ENCODE assay signal across 15 cellular contexts in the genomic region with DNA sequence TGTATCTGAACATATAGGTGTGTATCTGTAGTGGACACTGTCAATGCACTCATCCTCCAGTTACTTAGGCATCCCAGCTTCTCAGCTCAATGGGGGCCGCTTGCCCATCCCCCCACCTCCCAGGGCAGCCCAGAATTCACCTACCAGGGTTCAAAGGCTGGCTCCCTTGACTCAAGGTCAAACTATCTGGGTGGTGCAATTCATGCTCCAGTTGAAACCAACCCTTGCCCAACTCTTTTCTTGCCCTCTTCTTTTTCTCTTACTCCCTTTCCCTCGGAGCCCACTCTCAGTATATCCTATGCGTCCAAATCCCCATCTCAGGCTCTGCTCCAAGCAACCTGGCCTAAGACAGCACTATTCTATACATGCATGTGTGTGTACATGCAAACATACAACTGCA.
"Had no signal": no experiment of that assay in that cellular context is flagged by ENCODE, and none has a peak within 500 bp of the region (broad histone marks: within the 10 kb centered on the region; RNA-seq: fewer than 3 reads in every experiment).

No MANE protein-coding gene starts in this region.

- DNase-seq: dorsolateral prefrontal cortex; kidney; left ventricle myocardium inferior; stimulated activated CD4-positive, alpha-beta T cell treated with anti-CD3 and anti-CD28 coated beads, Interleukin-4, amount 100 ng/mL, for 4 hours; stimulated activated naive CD4-positive, alpha-beta T cell treated with Interleukin-2 at 50 U/mL for 16 hours; transverse colon had no signal

- H3K9me3 Mint-ChIP-seq: activated naive CD4-positive, alpha-beta T cell treated with anti-CD3 and anti-CD28 coated beads, Interleukin-2, amount 10 ng/mL, durations not matched to agents 7 days and 5 days; activated T-helper 2 cell treated with anti-CD3 and anti-CD28 coated beads, Interferon-gamma antibody, Interleukin-2, Interleukin-4, amounts not matched to agents 10 μg/mL and 5 μg/mL and 100 μg/mL, durations not matched to agents 14 hours and 24 hours and 36 hours; endodermal cell; nephron had no signal

- H3K9me3 ChIP-seq: adrenal gland, gastroesophageal sphincter, left ventricle myocardium inferior, right atrium auricular region, transverse colon had no signal

- H3K4me3 Mint-ChIP-seq: activated naive CD4-positive, alpha-beta T cell treated with anti-CD3 and anti-CD28 coated beads, Interleukin-2, amount 10 ng/mL, durations not matched to agents 7 days and 5 days; nephron had no signal

- H3K36me3 Mint-ChIP-seq: activated naive CD4-positive, alpha-beta T cell treated with anti-CD3 and anti-CD28 coated beads, Interleukin-2, amount 10 ng/mL, durations not matched to agents 7 days and 5 days had no signal

- H3K27ac ChIP-seq: adrenal gland, gastroesophageal sphincter, left ventricle myocardium inferior, right atrium auricular region had no signal

- H3K4me3 ChIP-seq: adrenal gland, cardiac muscle cell, gastroesophageal sphincter, transverse colon had no signal

- H3K36me3 ChIP-seq: adrenal gland, cardiac muscle cell, gastroesophageal sphincter, left ventricle myocardium inferior, right atrium auricular region, transverse colon had no signal

- H3K27ac Mint-ChIP-seq: activated naive CD4-positive, alpha-beta T cell treated with anti-CD3 and anti-CD28 coated beads, Interleukin-2, amount 10 ng/mL, durations not matched to agents 7 days and 5 days; activated T-helper 2 cell treated with anti-CD3 and anti-CD28 coated beads, Interferon-gamma antibody, Interleukin-2, Interleukin-4, amounts not matched to agents 10 μg/mL and 5 μg/mL and 100 μg/mL, durations not matched to agents 14 hours and 24 hours and 36 hours had no signal

- H3K27me3 ChIP-seq: adrenal gland, cardiac muscle cell, dorsolateral prefrontal cortex, gastroesophageal sphincter, right atrium auricular region, transverse colon had no signal

- ATAC-seq: activated CD4-positive, CD25-positive, alpha-beta regulatory T cell treated with anti-CD3 and anti-CD28 coated beads, Interleukin-2, amount 50 U/mL, for 24 hours; gastroesophageal sphincter had no signal

- H3K27me3 Mint-ChIP-seq: activated naive CD4-positive, alpha-beta T cell treated with anti-CD3 and anti-CD28 coated beads, Interleukin-2, amount 10 ng/mL, durations not matched to agents 7 days and 5 days had no signal
